ENCODE assay signal across 1 cellular context in genomic region chr2:241701405-241702154, GRCh38.
TF ChIP-seq lines count a peak whose summit lies in the region.

Gene ING5, plus strand, starts transcription at chr2:241702039. Its CDS starts 27 bp downstream, at chr2:241702066.

TF ChIP-seq in A549, 52 proteins besides CTCF, POLR2A, EP300 and RAD21 (continued from another document):
- TF ChIP-seq REST (IDR thresholded peaks at IDR 0.05) = peak; percentile 32; the same call in 1 of the 2 replicates
- peak; percentile 59; the same call in 1 of the 2 replicates for TF ChIP-seq HOXA7 (CRISPR knock-in tag; IDR thresholded peaks at IDR 0.05)
- TF ChIP-seq SREBF2 (IDR thresholded peaks at IDR 0.05) = no peak
- TF ChIP-seq NPAS2 (CRISPR knock-in tag; IDR thresholded peaks at IDR 0.05; ENCODE audit: borderline replicate concordance) = no peak
- TF ChIP-seq ESRRA (IDR thresholded peaks at IDR 0.05; ENCODE audit: borderline replicate concordance, low read length) = no peak
- 0 out of 2 replicates have a peak, but pooled peaks have one; percentile 30 for TF ChIP-seq TP53 (CRISPR knock-in tag; IDR thresholded peaks at IDR 0.05)
- peak; percentile 97 for TF ChIP-seq PHF8 (IDR thresholded peaks at IDR 0.05; ENCODE audit: borderline replicate concordance, low read depth)
- TF ChIP-seq, protein P1, sequence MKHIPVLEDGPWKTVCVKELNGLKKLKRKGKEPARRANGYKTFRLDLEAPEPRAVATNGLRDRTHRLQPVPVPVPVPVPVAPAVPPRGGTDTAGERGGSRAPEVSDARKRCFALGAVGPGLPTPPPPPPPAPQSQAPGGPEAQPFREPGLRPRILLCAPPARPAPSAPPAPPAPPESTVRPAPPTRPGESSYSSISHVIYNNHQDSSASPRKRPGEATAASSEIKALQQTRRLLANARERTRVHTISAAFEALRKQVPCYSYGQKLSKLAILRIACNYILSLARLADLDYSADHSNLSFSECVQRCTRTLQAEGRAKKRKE (CRISPR knock-in tag; IDR thresholded peaks at IDR 0.05; ENCODE audit: low read depth) = no peak; the same call in none of the 2 replicates
- no peak for TF ChIP-seq NR3C1 (IDR thresholded peaks at IDR 0.05)
- no peak for TF ChIP-seq CBX8 (IDR thresholded peaks at IDR 0.05)
- no peak for TF ChIP-seq KDM1A (IDR thresholded peaks at IDR 0.05; ENCODE audit: low read depth)
- peak; percentile 36; the same call in 1 of the 2 replicates for TF ChIP-seq PBX3 (IDR thresholded peaks at IDR 0.05)
- TF ChIP-seq BHLHE40 (IDR thresholded peaks at IDR 0.05; ENCODE audit: low read depth, low read length) = no peak
- 0 out of 2 replicates have a peak, but pooled peaks have one; percentile 7 for TF ChIP-seq HMGXB4 (CRISPR knock-in tag; IDR thresholded peaks at IDR 0.05; ENCODE audit: borderline replicate concordance)
- TF ChIP-seq, protein P2, sequence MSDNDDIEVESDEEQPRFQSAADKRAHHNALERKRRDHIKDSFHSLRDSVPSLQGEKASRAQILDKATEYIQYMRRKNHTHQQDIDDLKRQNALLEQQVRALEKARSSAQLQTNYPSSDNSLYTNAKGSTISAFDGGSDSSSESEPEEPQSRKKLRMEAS (IDR thresholded peaks at IDR 0.05) = peak; percentile 93
- no peak for TF ChIP-seq NFE2L2 (conservative IDR thresholded peaks at IDR 0.05; ENCODE audit: low read length)
- TF ChIP-seq SMC3 (IDR thresholded peaks at IDR 0.05) = peak; percentile 17; the same call in 1 of the 3 replicates
- peak; percentile 83 for TF ChIP-seq HOXB5 (CRISPR knock-in tag; IDR thresholded peaks at IDR 0.05)
- no peak for TF ChIP-seq RCOR1 (IDR thresholded peaks at IDR 0.05; ENCODE audit: low read depth, low read length)
- TF ChIP-seq TFCP2L1 (CRISPR knock-in tag; IDR thresholded peaks at IDR 0.05) = peak; percentile 54; the same call in 1 of the 2 replicates
- no peak for TF ChIP-seq MAFK (IDR thresholded peaks at IDR 0.05; ENCODE audit: partially characterized antibody)
- TF ChIP-seq BCL3 (IDR thresholded peaks at IDR 0.05) = peak; percentile 85
- peak; percentile 63; the same call in 1 of the 2 replicates for TF ChIP-seq HOXB13 (CRISPR knock-in tag; IDR thresholded peaks at IDR 0.05; ENCODE audit: low read depth)
- peak; percentile 54 to 97; a peak in 4 of 5 replicates for TF ChIP-seq JUN (IDR thresholded peaks at IDR 0.05)
- peak; percentile 65; the same call in 1 of the 2 replicates for TF ChIP-seq MAZ (IDR thresholded peaks at IDR 0.05; ENCODE audit: borderline replicate concordance, low read depth, low read length)
- TF ChIP-seq CHD2 (IDR thresholded peaks at IDR 0.05; ENCODE audit: low read length, partially characterized antibody) = peak; percentile 48
- TF ChIP-seq FOSL2 (IDR thresholded peaks at IDR 0.05) = no peak
- no peak for TF ChIP-seq FOSL2 (CRISPR knock-in tag; IDR thresholded peaks at IDR 0.05)
- no peak for TF ChIP-seq KDM5A (IDR thresholded peaks at IDR 0.05)
